1 cellular context compared by ENCODE assay signal in the genomic region with DNA sequence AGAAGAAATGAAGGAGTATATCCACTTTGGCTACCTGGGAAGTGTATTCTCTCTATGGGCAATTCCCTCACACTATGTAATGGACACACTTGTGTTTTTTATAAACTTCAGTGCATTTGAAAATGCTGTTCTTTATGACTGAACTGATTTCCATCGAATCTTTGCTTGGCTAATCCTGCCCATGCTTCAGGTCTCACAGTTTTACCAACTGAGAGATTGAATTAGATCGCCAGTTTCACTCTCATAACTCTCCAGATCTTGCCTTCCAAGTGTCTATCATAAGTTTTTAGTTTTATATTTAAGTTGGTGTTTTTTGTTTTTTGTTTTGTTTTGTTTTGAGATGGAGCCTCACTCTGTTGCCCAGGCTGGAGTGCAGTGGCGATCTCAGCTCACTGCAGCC.
TF ChIP-seq lines count a peak whose summit lies in the region.

No MANE protein-coding gene starts in this region.

TF ChIP-seq in WTC11, 78 proteins besides CTCF, POLR2A, EP300 and RAD21 (continued from another document):
- TF ChIP-seq, protein P1, sequence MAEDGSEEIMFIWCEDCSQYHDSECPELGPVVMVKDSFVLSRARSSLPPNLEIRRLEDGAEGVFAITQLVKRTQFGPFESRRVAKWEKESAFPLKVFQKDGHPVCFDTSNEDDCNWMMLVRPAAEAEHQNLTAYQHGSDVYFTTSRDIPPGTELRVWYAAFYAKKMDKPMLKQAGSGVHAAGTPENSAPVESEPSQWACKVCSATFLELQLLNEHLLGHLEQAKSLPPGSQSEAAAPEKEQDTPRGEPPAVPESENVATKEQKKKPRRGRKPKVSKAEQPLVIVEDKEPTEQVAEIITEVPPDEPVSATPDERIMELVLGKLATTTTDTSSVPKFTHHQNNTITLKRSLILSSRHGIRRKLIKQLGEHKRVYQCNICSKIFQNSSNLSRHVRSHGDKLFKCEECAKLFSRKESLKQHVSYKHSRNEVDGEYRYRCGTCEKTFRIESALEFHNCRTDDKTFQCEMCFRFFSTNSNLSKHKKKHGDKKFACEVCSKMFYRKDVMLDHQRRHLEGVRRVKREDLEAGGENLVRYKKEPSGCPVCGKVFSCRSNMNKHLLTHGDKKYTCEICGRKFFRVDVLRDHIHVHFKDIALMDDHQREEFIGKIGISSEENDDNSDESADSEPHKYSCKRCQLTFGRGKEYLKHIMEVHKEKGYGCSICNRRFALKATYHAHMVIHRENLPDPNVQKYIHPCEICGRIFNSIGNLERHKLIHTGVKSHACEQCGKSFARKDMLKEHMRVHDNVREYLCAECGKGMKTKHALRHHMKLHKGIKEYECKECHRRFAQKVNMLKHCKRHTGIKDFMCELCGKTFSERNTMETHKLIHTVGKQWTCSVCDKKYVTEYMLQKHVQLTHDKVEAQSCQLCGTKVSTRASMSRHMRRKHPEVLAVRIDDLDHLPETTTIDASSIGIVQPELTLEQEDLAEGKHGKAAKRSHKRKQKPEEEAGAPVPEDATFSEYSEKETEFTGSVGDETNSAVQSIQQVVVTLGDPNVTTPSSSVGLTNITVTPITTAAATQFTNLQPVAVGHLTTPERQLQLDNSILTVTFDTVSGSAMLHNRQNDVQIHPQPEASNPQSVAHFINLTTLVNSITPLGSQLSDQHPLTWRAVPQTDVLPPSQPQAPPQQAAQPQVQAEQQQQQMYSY (CRISPR knock-in tag; IDR thresholded peaks at IDR 0.05), result no peak
- TF ChIP-seq CREB1 (CRISPR knock-in tag; IDR thresholded peaks at IDR 0.05) (no peak), OVOL2 (CRISPR knock-in tag; IDR thresholded peaks at IDR 0.05; ENCODE audit: borderline replicate concordance) (no peak)
- TF ChIP-seq, protein P2, sequence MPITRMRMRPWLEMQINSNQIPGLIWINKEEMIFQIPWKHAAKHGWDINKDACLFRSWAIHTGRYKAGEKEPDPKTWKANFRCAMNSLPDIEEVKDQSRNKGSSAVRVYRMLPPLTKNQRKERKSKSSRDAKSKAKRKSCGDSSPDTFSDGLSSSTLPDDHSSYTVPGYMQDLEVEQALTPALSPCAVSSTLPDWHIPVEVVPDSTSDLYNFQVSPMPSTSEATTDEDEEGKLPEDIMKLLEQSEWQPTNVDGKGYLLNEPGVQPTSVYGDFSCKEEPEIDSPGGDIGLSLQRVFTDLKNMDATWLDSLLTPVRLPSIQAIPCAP (CRISPR knock-in tag; IDR thresholded peaks at IDR 0.05), result no peak
- TF ChIP-seq, protein P3, sequence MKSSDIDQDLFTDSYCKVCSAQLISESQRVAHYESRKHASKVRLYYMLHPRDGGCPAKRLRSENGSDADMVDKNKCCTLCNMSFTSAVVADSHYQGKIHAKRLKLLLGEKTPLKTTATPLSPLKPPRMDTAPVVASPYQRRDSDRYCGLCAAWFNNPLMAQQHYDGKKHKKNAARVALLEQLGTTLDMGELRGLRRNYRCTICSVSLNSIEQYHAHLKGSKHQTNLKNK (CRISPR knock-in tag; IDR thresholded peaks at IDR 0.05), result no peak
